11 cellular contexts compared by ENCODE assay signal in genomic region chr18:42048150-42048549, GRCh38.
DNase-seq lines count a peak whose midpoint lies in the region; ATAC-seq and TF ChIP-seq lines count a peak whose summit lies in the region.
"Had no signal": no experiment of that assay in that cellular context is flagged by ENCODE, and none has a peak within 500 bp of the region (broad histone marks: within the 10 kb centered on the region; RNA-seq: fewer than 3 reads in every experiment).

No MANE protein-coding gene starts in this region.

- H3K27ac ChIP-seq in breast epithelium (peak overlapping the region in 1 of 2 donors; percentile 20), hepatocyte (peak overlapping the region; percentile 53), upper lobe of right lung (no peak overlapping the region)
- H3K27ac ChIP-seq: KMS-11 had no signal

- no peaks in the 10 kb centered on the region for H3K9me3 Mint-ChIP-seq in MCF 10A (ENCODE audit: unreplicated experiment)
- H3K9me3 Mint-ChIP-seq in stimulated activated naive B cell treated with anti-CD40 and anti-IgM and Interleukin-4, amounts not matched to agents 10 μg/mL and 1 μg/mL and 100 μg/mL, for 72 hours: no peaks in the 10 kb centered on the region

- no peaks in the 10 kb centered on the region for H3K79me2 ChIP-seq in hepatocyte

- H3K4me1 Mint-ChIP-seq in MCF 10A (ENCODE audit: insufficient read depth, unreplicated experiment): peaks cover 12% of the 10 kb centered on the region
- H3K4me1 Mint-ChIP-seq in stimulated activated naive B cell treated with anti-CD40 and anti-IgM and Interleukin-4, amounts not matched to agents 10 μg/mL and 1 μg/mL and 100 μg/mL, for 72 hours: peaks cover 0 to 2% of the 10 kb centered on the region in 2 donors

- no peak overlapping the region for H3K27ac Mint-ChIP-seq in MCF 10A (ENCODE audit: low read depth, unreplicated experiment)
- no peak overlapping the region for H3K27ac Mint-ChIP-seq in stimulated activated naive B cell treated with anti-CD40 and anti-IgM and Interleukin-4, amounts not matched to agents 10 μg/mL and 1 μg/mL and 100 μg/mL, for 72 hours
- H3K27ac Mint-ChIP-seq: B cell had no signal

- H3K4me3 Mint-ChIP-seq in MCF 10A (ENCODE audit: unreplicated experiment): no peak overlapping the region
- H3K4me3 Mint-ChIP-seq in stimulated activated naive B cell treated with anti-CD40 and anti-IgM and Interleukin-4, amounts not matched to agents 10 μg/mL and 1 μg/mL and 100 μg/mL, for 72 hours: no peak overlapping the region
- H3K4me3 Mint-ChIP-seq: B cell had no signal

- peaks cover 42% of the 10 kb centered on the region for H3K36me3 Mint-ChIP-seq in MCF 10A (ENCODE audit: insufficient read depth, unreplicated experiment)
- H3K36me3 Mint-ChIP-seq in stimulated activated naive B cell treated with anti-CD40 and anti-IgM and Interleukin-4, amounts not matched to agents 10 μg/mL and 1 μg/mL and 100 μg/mL, for 72 hours: peaks cover 21 to 30% of the 10 kb centered on the region in 2 donors

- H3K36me3 ChIP-seq in breast epithelium (no peaks in the 10 kb centered on the region), hepatocyte (replicated peaks; ENCODE audit: insufficient read depth, low read depth) (no peaks in the 10 kb centered on the region), upper lobe of right lung (peaks cover 65% of the 10 kb centered on the region)

- 58% methylated on average over 2 of the region's 2 CpGs for WGBS in hepatocyte (ENCODE audit: low lambda C conversion rate, missing lambda C conversion rate)

- H3K4me1 ChIP-seq in breast epithelium (no peaks in the 10 kb centered on the region), hepatocyte (ENCODE audit: insufficient read depth) (peaks cover 12% of the 10 kb centered on the region), upper lobe of right lung (peaks cover 4% of the 10 kb centered on the region)

- intact Hi-C loops in MCF 10A (cut with micrococcal nuclease) (no loop called here), breast epithelium (cut with DNase I; ENCODE audit: low total_unique reads) (no loop called here), upper lobe of right lung (cut with DNase I) (no loop called here), posterior cingulate gyrus (cut with DNase I) (no loop called here)

- BruUV-seq in MCF 10A (replicated peaks; lab: Mats Ljungman, UMichigan): no TSS peak

- H3K4me3 ChIP-seq in breast epithelium (no peak overlapping the region), hepatocyte (no peak overlapping the region), upper lobe of right lung (no peak overlapping the region)

- TF ChIP-seq CTCF in MCF 10A (IDR thresholded peaks at IDR 0.05; ENCODE audit: unreplicated experiment) (no peak), breast epithelium (IDR thresholded peaks at IDR 0.05) (no peak), hepatocyte (IDR thresholded peaks at IDR 0.05; ENCODE audit: poor library complexity) (no peak), upper lobe of right lung (IDR thresholded peaks at IDR 0.05) (no peak)

- no peaks in the 10 kb centered on the region for H3K27me3 Mint-ChIP-seq in MCF 10A (ENCODE audit: insufficient read depth, unreplicated experiment)
- no peaks in the 10 kb centered on the region for H3K27me3 Mint-ChIP-seq in stimulated activated naive B cell treated with anti-CD40 and anti-IgM and Interleukin-4, amounts not matched to agents 10 μg/mL and 1 μg/mL and 100 μg/mL, for 72 hours
- H3K27me3 Mint-ChIP-seq: B cell had no signal

- DNase-seq in MCF 10A (ENCODE audit: unreplicated experiment) (peak; percentile 92), breast epithelium (ENCODE audit: low spot score in 2 of 2) (no peak), SKM-1 treated with dmso at 0.1 percent for 144 hours (lab: John Stamatoyannopoulos, UW; ENCODE audit: unreplicated experiment) (peak; percentile 58), hepatocyte (ENCODE audit: low spot score) (peak; percentile 65), upper lobe of right lung (no peak), NCI-H524 (lab: John Stamatoyannopoulos, UW) (no peak), posterior cingulate gyrus (no peak)
- DNase-seq in stimulated activated naive B cell treated with anti-CD40 and anti-IgM and Interleukin-4, amounts not matched to agents 10 μg/mL and 1 μg/mL and 100 μg/mL, for 72 hours: no peak
- DNase-seq: effector CD4-positive, alpha-beta T cell had no signal

- POLR2A ChIA-PET in MCF 10A (lab: Yijun Ruan, JAX): interaction anchor here (0.6 kb wide), 1 partner anchor 859 kb away, joined by 3 read pairs; no protein-coding TSS in a partner anchor

- ATAC-seq in upper lobe of right lung: peak; percentile 71
- ATAC-seq in stimulated activated naive B cell treated with anti-CD40 and anti-IgM and Interleukin-4, amounts not matched to agents 10 μg/mL and 1 μg/mL and 100 μg/mL, for 72 hours (replicated peaks): no peak

- CTCF ChIA-PET in MCF 10A (lab: Yijun Ruan, JAX): interaction anchor here (2.3 kb wide), 1 partner anchor 20 kb away, joined by 10 read pairs; no protein-coding TSS in a partner anchor

- no peak overlapping the region for H2AFZ ChIP-seq in hepatocyte

- H3K9me2 ChIP-seq in hepatocyte (replicated peaks; ENCODE audit: insufficient read depth): no peaks in the 10 kb centered on the region

- H4K20me1 ChIP-seq in hepatocyte (ENCODE audit: insufficient read depth, poor library complexity, severe bottlenecking): no peaks in the 10 kb centered on the region

- H3K9me3 ChIP-seq in breast epithelium (no peaks in the 10 kb centered on the region), hepatocyte (ENCODE audit: low read depth) (no peaks in the 10 kb centered on the region), upper lobe of right lung (no peaks in the 10 kb centered on the region)

- H3K27me3 ChIP-seq in breast epithelium: no peaks in the 10 kb centered on the region
- no peaks in the 10 kb centered on the region for H3K27me3 ChIP-seq in hepatocyte
- no peaks in the 10 kb centered on the region for H3K27me3 ChIP-seq in upper lobe of right lung

- TF ChIP-seq POLR2A in breast epithelium (IDR thresholded peaks at IDR 0.05): no peak

- H3K4me2 ChIP-seq in hepatocyte: no peak overlapping the region
- H3K4me2 ChIP-seq: KMS-11 had no signal

Comparison
In these comparisons a context has a peak if more than half of its experiments do, and no peak if none do; other contexts are left out.
1. DNase-seq: peak in MCF 10A (single experiment), SKM-1 treated with dmso at 0.1 percent for 144 hours (single experiment) and hepatocyte (single experiment); none in breast epithelium (0 of 2), upper lobe of right lung (single experiment), NCI-H524 (0 of 2), posterior cingulate gyrus (0 of 10) and stimulated activated naive B cell treated with anti-CD40 and anti-IgM and Interleukin-4, amounts not matched to agents 10 μg/mL and 1 μg/mL and 100 μg/mL, for 72 hours (single experiment).